ENCODE assay signal across 16 cellular contexts in genomic region chr3:21621396-21621695, GRCh38.
A peak's percentile ranks its signal among the peaks of the same experiment; 100 is the strongest.
DNase-seq lines count a peak whose midpoint lies in the region; ATAC-seq and TF ChIP-seq lines count a peak whose summit lies in the region.
"Had no signal": no experiment of that assay in that cellular context is flagged by ENCODE, and none has a peak within 500 bp of the region (broad histone marks: within the 10 kb centered on the region; RNA-seq: fewer than 3 reads in every experiment).

No MANE protein-coding gene starts in this region.

- WGBS in mammary epithelial cell (ENCODE audit: low coverage, missing lambda C conversion rate): 82% methylated on average over 3 of the region's 3 CpGs

- H3K4me3 Mint-ChIP-seq in MCF 10A (ENCODE audit: unreplicated experiment): no peak overlapping the region
- no peak overlapping the region for H3K4me3 Mint-ChIP-seq in stimulated activated naive CD8-positive, alpha-beta T cell treated with anti-CD3 and anti-CD28 coated beads, Interleukin-15, amount 100 ng/mL, for 72 hours
- H3K4me3 Mint-ChIP-seq: activated naive CD8-positive, alpha-beta T cell treated with anti-CD3 and anti-CD28 coated beads, Interleukin-2, amount 50 U/mL, for 24 hours had no signal

- no peak overlapping the region for H2AFZ ChIP-seq in mammary epithelial cell (ENCODE audit: low read depth, low read length)
- no peak overlapping the region for H2AFZ ChIP-seq in PC-9
- no peak overlapping the region for H2AFZ ChIP-seq in OCI-LY7 (ENCODE audit: low read length)

- H3K27me3 ChIP-seq in breast epithelium: no peaks in the 10 kb centered on the region
- H3K27me3 ChIP-seq in mammary epithelial cell (ENCODE audit: insufficient read depth, low read length): no peaks in the 10 kb centered on the region
- H3K27me3 ChIP-seq in PC-9 (ENCODE audit: insufficient read depth, low read depth): no peaks in the 10 kb centered on the region
- H3K27me3 ChIP-seq: heart left ventricle, tibial artery had no signal

- H3K4me1 ChIP-seq in breast epithelium: no peaks in the 10 kb centered on the region
- H3K4me1 ChIP-seq in mammary epithelial cell (ENCODE audit: insufficient read depth, low read length): no peaks in the 10 kb centered on the region
- no peaks in the 10 kb centered on the region for H3K4me1 ChIP-seq in PC-9 (replicated peaks; ENCODE audit: insufficient read depth)
- H3K4me1 ChIP-seq in OCI-LY7 (ENCODE audit: insufficient read depth, low read length, poor library complexity, severe bottlenecking): no peaks in the 10 kb centered on the region
- H3K4me1 ChIP-seq: tibial artery had no signal

- dilution Hi-C loops in mammary epithelial cell (cut with HindIII; ENCODE audit: low sequenced_read_pairs): no loop called here

- H4K20me1 ChIP-seq in mammary epithelial cell (ENCODE audit: insufficient read depth, low read length): no peaks in the 10 kb centered on the region
- no peaks in the 10 kb centered on the region for H4K20me1 ChIP-seq in PC-9 (ENCODE audit: insufficient read depth)
- H4K20me1 ChIP-seq in OCI-LY7 (ENCODE audit: insufficient read depth, low read length): no peaks in the 10 kb centered on the region

- no peak for TF ChIP-seq POLR2A in breast epithelium (IDR thresholded peaks at IDR 0.05)

- H3K9me3 ChIP-seq in breast epithelium (no peaks in the 10 kb centered on the region), mammary epithelial cell (replicated peaks; ENCODE audit: insufficient read depth, low read length) (no peaks in the 10 kb centered on the region), PC-9 (ENCODE audit: insufficient read depth, low read depth) (no peaks in the 10 kb centered on the region), OCI-LY7 (ENCODE audit: low read length) (no peaks in the 10 kb centered on the region)
- H3K9me3 ChIP-seq: heart left ventricle, tibial artery had no signal

- H3K4me3 ChIP-seq in breast epithelium (no peak overlapping the region), mammary epithelial cell (replicated peaks in 1 of 3; ENCODE audit: insufficient read depth in 1 of 3, low read depth in 2 of 3, low read length in 3 of 3) (no peak overlapping the region), PC-9 (no peak overlapping the region), OCI-LY7 (ENCODE audit: low read depth, low read length, poor library complexity, severe bottlenecking) (no peak overlapping the region)
- H3K4me3 ChIP-seq: heart left ventricle, tibial artery had no signal

- no peak overlapping the region for H3K9ac ChIP-seq in mammary epithelial cell (ENCODE audit: insufficient read depth, low read length)

- TF ChIP-seq CTCF in MCF 10A (IDR thresholded peaks at IDR 0.05; ENCODE audit: unreplicated experiment) (no peak), breast epithelium (IDR thresholded peaks at IDR 0.05) (no peak), mammary epithelial cell (conservative IDR thresholded peaks at IDR 0.05 in 1 of 2, IDR thresholded peaks at IDR 0.05 in 1 of 2; ENCODE audit: extremely low read depth in 1 of 2, insufficient read depth in 1 of 2, low read depth in 1 of 2, low read length in 2 of 2) (no peak), PC-9 (conservative IDR thresholded peaks at IDR 0.05) (no peak), OCI-LY7 (conservative IDR thresholded peaks at IDR 0.05; ENCODE audit: low read length) (no peak)

- H3K4me2 ChIP-seq in mammary epithelial cell (ENCODE audit: insufficient read depth, low read depth, low read length): no peak overlapping the region
- no peak overlapping the region for H3K4me2 ChIP-seq in PC-9
- no peak overlapping the region for H3K4me2 ChIP-seq in OCI-LY7 (ENCODE audit: low read length)

- POLR2A ChIA-PET in MCF 10A (lab: Yijun Ruan, JAX) (interaction anchor here (0.6 kb wide), 1 partner anchor 30 kb away, joined by 3 read pairs; no protein-coding TSS in a partner anchor), PC-9 (lab: Charles Lee; ENCODE audit: unreplicated experiment) (no interaction called here), OCI-LY7 (lab: Charles Lee) (interaction anchor here (0.7 to 0.8 kb wide), 3 partner anchors 31 to 1417 kb away, joined by 3 to 4 read pairs (median 3); no protein-coding TSS in a partner anchor)

- BruUV-seq in MCF 10A (replicated peaks; lab: Mats Ljungman, UMichigan) (no TSS peak), mammary epithelial cell (replicated peaks; lab: Mats Ljungman, UMichigan) (no TSS peak), PC-9 (replicated peaks; lab: Mats Ljungman, UMichigan) (no TSS peak), OCI-LY7 (replicated peaks; lab: Mats Ljungman, UMichigan) (no TSS peak)

- intact Hi-C loops in MCF 10A (cut with micrococcal nuclease) (no loop called here), breast epithelium (cut with DNase I; ENCODE audit: low total_unique reads) (no loop called here), mammary epithelial cell (cut with micrococcal nuclease) (no loop called here), PC-9 (cut with micrococcal nuclease; ENCODE audit: unreplicated experiment) (no loop called here), OCI-LY7 (cut with micrococcal nuclease; ENCODE audit: unreplicated experiment) (no loop called here)

- H3F3A ChIP-seq in PC-9 (ENCODE audit: insufficient read depth, low read depth): no peaks in the 10 kb centered on the region

- CTCF ChIA-PET in MCF 10A (lab: Yijun Ruan, JAX): interaction anchor here (0.6 to 1.1 kb wide), 2 partner anchors 42 to 129 kb away, joined by 3 to 4 read pairs; no protein-coding TSS in a partner anchor
- CTCF ChIA-PET in mammary epithelial cell (lab: Charles Lee; ENCODE audit: low non-redundant PET): no interaction called here
- CTCF ChIA-PET in PC-9 (lab: Charles Lee): interaction anchor here (0.6 kb wide), 1 partner anchor 1805 kb away, joined by 3 read pairs; no protein-coding TSS in a partner anchor
- CTCF ChIA-PET in OCI-LY7 (lab: Charles Lee; ENCODE audit: unreplicated experiment): no interaction called here

- no peaks in the 10 kb centered on the region for H3K9me3 Mint-ChIP-seq in MCF 10A (ENCODE audit: unreplicated experiment)
- no peaks in the 10 kb centered on the region for H3K9me3 Mint-ChIP-seq in stimulated activated naive CD8-positive, alpha-beta T cell treated with anti-CD3 and anti-CD28 coated beads, Interleukin-15, amount 100 ng/mL, for 72 hours

- in situ Hi-C loops in mammary epithelial cell (cut with MboI; ENCODE audit: low sequenced_read_pairs in 2 of 2): no loop called here

- ATAC-seq in left lobe of liver: peak; percentile 97
- no peak for ATAC-seq in HG03354 (IDR thresholded peaks at IDR 0.05; ENCODE audit: poor library complexity, severe bottlenecking, unreplicated experiment)
- ATAC-seq in stimulated activated naive CD8-positive, alpha-beta T cell treated with anti-CD3 and anti-CD28 coated beads, Interleukin-15, amount 100 ng/mL, for 72 hours: no peak
- ATAC-seq: activated naive CD8-positive, alpha-beta T cell treated with anti-CD3 and anti-CD28 coated beads, Interleukin-2, amount 50 U/mL, for 24 hours; heart left ventricle; left ventricle myocardium superior had no signal

- H3K36me3 ChIP-seq in breast epithelium (no peaks in the 10 kb centered on the region), mammary epithelial cell (ENCODE audit: insufficient read depth, low read length) (no peaks in the 10 kb centered on the region), PC-9 (ENCODE audit: low read depth) (no peaks in the 10 kb centered on the region), OCI-LY7 (ENCODE audit: insufficient read depth, low read length) (no peaks in the 10 kb centered on the region)
- H3K36me3 ChIP-seq: heart left ventricle, tibial artery had no signal

- DNase-seq in MCF 10A (ENCODE audit: unreplicated experiment) (peak; percentile 53), breast epithelium (ENCODE audit: low spot score in 2 of 2) (no peak), mammary epithelial cell (peak; percentile 52), left lobe of liver (ENCODE audit: low spot score) (peak; percentile 53), PC-9 (no peak), OCI-LY7 (ENCODE audit: low spot score) (no peak)
- no peak for DNase-seq in stimulated activated naive CD8-positive, alpha-beta T cell treated with anti-CD3 and anti-CD28 coated beads, Interleukin-15, amount 100 ng/mL, for 72 hours
- DNase-seq: activated naive CD8-positive, alpha-beta T cell treated with anti-CD3 and anti-CD28 coated beads, Interleukin-2, amount 50 U/mL, for 24 hours; DND-41; heart left ventricle; left ventricle myocardium superior; NCI-H1105 treated with DMSO at 0.1 percent for 48 hours; SIG-M5; stimulated activated CD4-positive, alpha-beta T cell treated with anti-CD3 and anti-CD28 coated beads, Interleukin-12 subunit alpha, Interleukin-12 subunit beta, amount 100 ng/mL, for 4 hours; tibial artery had no signal

- H3K4me1 Mint-ChIP-seq in MCF 10A (ENCODE audit: insufficient read depth, unreplicated experiment): no peaks in the 10 kb centered on the region
- no peaks in the 10 kb centered on the region for H3K4me1 Mint-ChIP-seq in stimulated activated naive CD8-positive, alpha-beta T cell treated with anti-CD3 and anti-CD28 coated beads, Interleukin-15, amount 100 ng/mL, for 72 hours
- H3K4me1 Mint-ChIP-seq: activated naive CD8-positive, alpha-beta T cell treated with anti-CD3 and anti-CD28 coated beads, Interleukin-2, amount 50 U/mL, for 24 hours had no signal

- H3K79me2 ChIP-seq in mammary epithelial cell (ENCODE audit: insufficient read depth, low read length) (no peaks in the 10 kb centered on the region), PC-9 (ENCODE audit: low read depth) (no peaks in the 10 kb centered on the region), OCI-LY7 (ENCODE audit: insufficient read depth, low read depth, low read length) (no peaks in the 10 kb centered on the region)

- H3K27ac ChIP-seq in breast epithelium (no peak overlapping the region), mammary epithelial cell (ENCODE audit: insufficient read depth, low read depth, low read length) (no peak overlapping the region), PC-9 (no peak overlapping the region), OCI-LY7 (ENCODE audit: low read depth, low read length, poor library complexity, severe bottlenecking) (no peak overlapping the region)
- H3K27ac ChIP-seq: heart left ventricle, tibial artery had no signal

- H3K36me3 Mint-ChIP-seq in MCF 10A (ENCODE audit: insufficient read depth, unreplicated experiment): no peaks in the 10 kb centered on the region

- H3K27ac Mint-ChIP-seq in MCF 10A (ENCODE audit: low read depth, unreplicated experiment): no peak overlapping the region
- no peak overlapping the region for H3K27ac Mint-ChIP-seq in stimulated activated naive CD8-positive, alpha-beta T cell treated with anti-CD3 and anti-CD28 coated beads, Interleukin-15, amount 100 ng/mL, for 72 hours
- H3K27ac Mint-ChIP-seq: activated naive CD8-positive, alpha-beta T cell treated with anti-CD3 and anti-CD28 coated beads, Interleukin-2, amount 50 U/mL, for 24 hours had no signal

- no peaks in the 10 kb centered on the region for H3K27me3 Mint-ChIP-seq in MCF 10A (ENCODE audit: insufficient read depth, unreplicated experiment)
- no peaks in the 10 kb centered on the region for H3K27me3 Mint-ChIP-seq in stimulated activated naive CD8-positive, alpha-beta T cell treated with anti-CD3 and anti-CD28 coated beads, Interleukin-15, amount 100 ng/mL, for 72 hours
- H3K27me3 Mint-ChIP-seq: activated naive CD8-positive, alpha-beta T cell treated with anti-CD3 and anti-CD28 coated beads, Interleukin-2, amount 50 U/mL, for 24 hours had no signal

- H3K9me2 ChIP-seq in PC-9 (ENCODE audit: insufficient read depth) (no peaks in the 10 kb centered on the region), OCI-LY7 (ENCODE audit: insufficient read depth, low read length) (no peaks in the 10 kb centered on the region)

Comparison
In these comparisons a context has a peak if more than half of its experiments do, and no peak if none do; other contexts are left out.
1. DNase-seq: peak in MCF 10A (single experiment), mammary epithelial cell (single experiment) and left lobe of liver (single experiment); none in breast epithelium (0 of 2), PC-9 (0 of 2), stimulated activated naive CD8-positive, alpha-beta T cell treated with anti-CD3 and anti-CD28 coated beads, Interleukin-15, amount 100 ng/mL, for 72 hours (0 of 2) and OCI-LY7 (single experiment).
2. CTCF ChIA-PET loops: an anchor here in MCF 10A (0.6 to 1.1 kb wide) and PC-9 (0.6 kb wide); none called in mammary epithelial cell and OCI-LY7.